1 cellular context compared by ENCODE assay signal in the genomic region with DNA sequence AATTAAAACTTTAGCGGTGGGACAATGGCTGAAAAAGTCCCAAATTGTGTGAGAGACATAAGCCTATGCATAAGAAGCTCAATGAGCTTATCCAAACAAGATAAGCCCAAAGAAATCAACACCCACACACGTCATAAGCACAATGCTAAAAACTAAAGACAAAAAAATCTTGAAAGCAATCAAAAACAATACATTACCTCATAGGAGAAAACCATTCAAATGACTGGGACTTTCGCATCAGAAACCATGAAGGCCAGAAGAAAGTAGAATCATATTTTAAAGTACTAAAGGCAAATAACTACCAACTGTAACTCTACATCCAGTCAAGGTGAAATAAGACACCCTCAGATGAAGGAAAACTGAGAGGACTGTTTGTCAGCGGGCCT.
TF ChIP-seq lines count a peak whose summit lies in the region.

No MANE protein-coding gene starts in this region.

TF ChIP-seq in HepG2, 621 proteins besides CTCF, POLR2A, EP300 and RAD21:
- TF ChIP-seq ZNF564 (CRISPR knock-in tag; IDR thresholded peaks at IDR 0.05) (no peak), ZBTB7B (CRISPR knock-in tag; IDR thresholded peaks at IDR 0.05) (no peak), ETV6 (CRISPR knock-in tag; conservative IDR thresholded peaks at IDR 0.05) (no peak), MAF1 (CRISPR knock-in tag; IDR thresholded peaks at IDR 0.05; ENCODE audit: borderline replicate concordance) (no peak), ATF5 (CRISPR knock-in tag; IDR thresholded peaks at IDR 0.05; ENCODE audit: low read depth) (no peak), ZZZ3 (CRISPR knock-in tag; IDR thresholded peaks at IDR 0.05; ENCODE audit: borderline replicate concordance) (no peak), TFDP1 (CRISPR knock-in tag; IDR thresholded peaks at IDR 0.05; ENCODE audit: borderline replicate concordance) (no peak), MXD1 (CRISPR knock-in tag; IDR thresholded peaks at IDR 0.05) (no peak), KMT2A (CRISPR knock-in tag; IDR thresholded peaks at IDR 0.05) (no peak), KDM3A (CRISPR knock-in tag; IDR thresholded peaks at IDR 0.05; ENCODE audit: low read depth) (no peak), SMYD3 (CRISPR knock-in tag; IDR thresholded peaks at IDR 0.05) (no peak), HINFP (CRISPR knock-in tag; IDR thresholded peaks at IDR 0.05; ENCODE audit: low read depth) (no peak), KLF11 (CRISPR knock-in tag; IDR thresholded peaks at IDR 0.05) (no peak), FIP1L1 (IDR thresholded peaks at IDR 0.05; ENCODE audit: borderline replicate concordance, insufficient read depth, low read depth, low read length) (no peak), ZNF589 (CRISPR knock-in tag; conservative IDR thresholded peaks at IDR 0.05) (no peak), ZNF570 (CRISPR knock-in tag; IDR thresholded peaks at IDR 0.05; ENCODE audit: borderline replicate concordance) (no peak), KLF6 (CRISPR knock-in tag; IDR thresholded peaks at IDR 0.05) (no peak)
- TF ChIP-seq, protein P1, sequence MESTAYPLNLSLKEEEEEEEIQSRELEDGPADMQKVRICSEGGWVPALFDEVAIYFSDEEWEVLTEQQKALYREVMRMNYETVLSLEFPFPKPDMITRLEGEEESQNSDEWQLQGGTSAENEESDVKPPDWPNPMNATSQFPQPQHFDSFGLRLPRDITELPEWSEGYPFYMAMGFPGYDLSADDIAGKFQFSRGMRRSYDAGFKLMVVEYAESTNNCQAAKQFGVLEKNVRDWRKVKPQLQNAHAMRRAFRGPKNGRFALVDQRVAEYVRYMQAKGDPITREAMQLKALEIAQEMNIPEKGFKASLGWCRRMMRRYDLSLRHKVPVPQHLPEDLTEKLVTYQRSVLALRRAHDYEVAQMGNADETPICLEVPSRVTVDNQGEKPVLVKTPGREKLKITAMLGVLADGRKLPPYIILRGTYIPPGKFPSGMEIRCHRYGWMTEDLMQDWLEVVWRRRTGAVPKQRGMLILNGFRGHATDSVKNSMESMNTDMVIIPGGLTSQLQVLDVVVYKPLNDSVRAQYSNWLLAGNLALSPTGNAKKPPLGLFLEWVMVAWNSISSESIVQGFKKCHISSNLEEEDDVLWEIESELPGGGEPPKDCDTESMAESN (CRISPR knock-in tag; conservative IDR thresholded peaks at IDR 0.05): no peak
- TF ChIP-seq, protein P2, sequence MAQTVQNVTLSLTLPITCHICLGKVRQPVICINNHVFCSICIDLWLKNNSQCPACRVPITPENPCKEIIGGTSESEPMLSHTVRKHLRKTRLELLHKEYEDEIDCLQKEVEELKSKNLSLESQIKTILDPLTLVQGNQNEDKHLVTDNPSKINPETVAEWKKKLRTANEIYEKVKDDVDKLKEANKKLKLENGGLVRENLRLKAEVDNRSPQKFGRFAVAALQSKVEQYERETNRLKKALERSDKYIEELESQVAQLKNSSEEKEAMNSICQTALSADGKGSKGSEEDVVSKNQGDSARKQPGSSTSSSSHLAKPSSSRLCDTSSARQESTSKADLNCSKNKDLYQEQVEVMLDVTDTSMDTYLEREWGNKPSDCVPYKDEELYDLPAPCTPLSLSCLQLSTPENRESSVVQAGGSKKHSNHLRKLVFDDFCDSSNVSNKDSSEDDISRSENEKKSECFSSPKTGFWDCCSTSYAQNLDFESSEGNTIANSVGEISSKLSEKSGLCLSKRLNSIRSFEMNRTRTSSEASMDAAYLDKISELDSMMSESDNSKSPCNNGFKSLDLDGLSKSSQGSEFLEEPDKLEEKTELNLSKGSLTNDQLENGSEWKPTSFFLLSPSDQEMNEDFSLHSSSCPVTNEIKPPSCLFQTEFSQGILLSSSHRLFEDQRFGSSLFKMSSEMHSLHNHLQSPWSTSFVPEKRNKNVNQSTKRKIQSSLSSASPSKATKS (CRISPR knock-in tag; IDR thresholded peaks at IDR 0.05): no peak
TF ChIP-seq in HepG2: peak in this region for 0.
